23 cellular contexts compared by ENCODE assay signal in genomic region chr3:160446522-160447056, GRCh38. TPM values are rescaled to one million over a fixed set of nuclear protein-coding genes. Genes with fewer than 3 reads are reported as not detected.
DNase-seq lines count a peak whose midpoint lies in the region; TF ChIP-seq lines count a peak whose summit lies in the region.
"Had no signal": no experiment of that assay in that cellular context is flagged by ENCODE, and none has a peak within 500 bp of the region (broad histone marks: within the 10 kb centered on the region; RNA-seq: fewer than 3 reads in every experiment).

No MANE protein-coding gene starts in this region.

- intact Hi-C loops in activated CD4-positive, alpha-beta T cell treated with anti-CD3 and anti-CD28 coated beads, Interleukin-2, amount 10 ng/mL, durations not matched to agents 24 days and 14 days (cut with micrococcal nuclease): no loop called here

- H2AFZ ChIP-seq in OCI-LY1 (ENCODE audit: low read length): no peak overlapping the region

- peaks cover 72% of the 10 kb centered on the region for H3K79me2 ChIP-seq in OCI-LY1 (ENCODE audit: insufficient read depth, low read length)

- H3K27ac Mint-ChIP-seq in activated CD4-positive, alpha-beta T cell treated with anti-CD3 and anti-CD28 coated beads, Interleukin-2, amount 10 ng/mL, durations not matched to agents 24 days and 14 days: peak overlapping the region; percentile 20
- H3K27ac Mint-ChIP-seq in chondrocyte (ENCODE audit: unreplicated experiment) (peak overlapping the region; percentile 99), immature natural killer cell (peak overlapping the region in 1 of 6 donors; percentile 6)
- H3K27ac Mint-ChIP-seq: memory B cell had no signal

- H3K4me2 ChIP-seq in OCI-LY1 (ENCODE audit: low read length) (peak overlapping the region; percentile 82; the same call in 1 of the 2 replicates), skeletal muscle satellite cell (ENCODE audit: low read length) (peak overlapping the region; percentile 82)

- H3K36me3 ChIP-seq in OCI-LY1 (ENCODE audit: insufficient read depth, low read length) (peaks cover 60% of the 10 kb centered on the region), skeletal muscle satellite cell (ENCODE audit: insufficient read depth, low read length) (peaks cover 18% of the 10 kb centered on the region)
- H3K36me3 ChIP-seq: neutrophil, right lobe of liver, tibial artery had no signal

- H3K36me3 Mint-ChIP-seq in activated CD4-positive, alpha-beta T cell treated with anti-CD3 and anti-CD28 coated beads, Interleukin-2, amount 10 ng/mL, durations not matched to agents 24 days and 14 days (ENCODE audit: low read depth): peaks cover 50% of the 10 kb centered on the region
- peaks cover 7% of the 10 kb centered on the region for H3K36me3 Mint-ChIP-seq in chondrocyte (ENCODE audit: low read depth)
- peaks cover 0 to 4% (median 4%) of the 10 kb centered on the region in 3 donors for H3K36me3 Mint-ChIP-seq in immature natural killer cell

- DNase-seq in activated CD4-positive, alpha-beta T cell treated with anti-CD3 and anti-CD28 coated beads, Interleukin-2, amount 10 ng/mL, durations not matched to agents 24 days and 14 days: no peak
- DNase-seq in activated CD4-positive, alpha-beta T cell treated with anti-CD3 and anti-CD28 coated beads, Interleukin-2, amount 50 U/mL, for 48 hours: no peak
- DNase-seq in chondrocyte (ENCODE audit: low spot score) (no peak), activated gamma-delta T cell (lab: John Stamatoyannopoulos, UW) (no peak), immature natural killer cell (no peak), activated T-cell treated with anti-CD3 and anti-CD28 coated beads for 4 hours (no peak)
- DNase-seq: activated CD4-positive, CD25-positive, alpha-beta regulatory T cell treated with anti-CD3 and anti-CD28 coated beads, Interleukin-2, amount 50 U/mL, for 72 hours; activated T-cell treated with anti-CD3 and anti-CD28 coated beads, Interleukin-2, amount 50 U/mL, for 48 hours; anterior cingulate cortex; COR-L47; H7; MV-4-11; NCI-H2081; NCI-H524; right lobe of liver; stimulated activated CD4-positive, alpha-beta T cell treated with anti-CD3 and anti-CD28 coated beads, Interleukin-2, amount 100 ng/mL, for 24 hours; T-helper 1 cell; tibial artery had no signal

- peaks cover 26% of the 10 kb centered on the region for H3K4me1 ChIP-seq in OCI-LY1 (ENCODE audit: insufficient read depth, low read length, severe bottlenecking)
- peaks cover 37% of the 10 kb centered on the region for H3K4me1 ChIP-seq in skeletal muscle satellite cell (ENCODE audit: control insufficient read depth, insufficient read depth, low read length)

- H3K9ac ChIP-seq in OCI-LY1 (ENCODE audit: low read length) (no peak overlapping the region), skeletal muscle satellite cell (ENCODE audit: low read depth, low read length) (no peak overlapping the region)

- no peak overlapping the region for H3K4me3 ChIP-seq in OCI-LY1 (ENCODE audit: low read depth, low read length, poor library complexity, severe bottlenecking)
- H3K4me3 ChIP-seq in skeletal muscle satellite cell (ENCODE audit: low read length): no peak overlapping the region
- H3K4me3 ChIP-seq: right lobe of liver, tibial artery had no signal

- H3K4me3 Mint-ChIP-seq in activated CD4-positive, alpha-beta T cell treated with anti-CD3 and anti-CD28 coated beads, Interleukin-2, amount 10 ng/mL, durations not matched to agents 24 days and 14 days: peak overlapping the region; percentile 69
- H3K4me3 Mint-ChIP-seq in chondrocyte (ENCODE audit: unreplicated experiment) (peak overlapping the region; percentile 48), immature natural killer cell (peak overlapping the region in 1 of 5 donors; percentile 25)
- H3K4me3 Mint-ChIP-seq: memory B cell had no signal

- peaks cover 4% of the 10 kb centered on the region for H3K9me3 Mint-ChIP-seq in activated CD4-positive, alpha-beta T cell treated with anti-CD3 and anti-CD28 coated beads, Interleukin-2, amount 10 ng/mL, durations not matched to agents 24 days and 14 days
- H3K9me3 Mint-ChIP-seq in chondrocyte (ENCODE audit: low read depth) (no peaks in the 10 kb centered on the region), immature natural killer cell (no peaks in the 10 kb centered on the region)
- H3K9me3 Mint-ChIP-seq: memory B cell had no signal

- peaks cover 49% of the 10 kb centered on the region for H3K4me1 Mint-ChIP-seq in activated CD4-positive, alpha-beta T cell treated with anti-CD3 and anti-CD28 coated beads, Interleukin-2, amount 10 ng/mL, durations not matched to agents 24 days and 14 days
- H3K4me1 Mint-ChIP-seq in chondrocyte (ENCODE audit: low read depth) (peaks cover 58% of the 10 kb centered on the region), immature natural killer cell (peaks cover 34 to 59% of the 10 kb centered on the region in 2 donors)

- no peaks in the 10 kb centered on the region for H3F3A ChIP-seq in OCI-LY1 (ENCODE audit: insufficient read depth, low read length)

- no peaks in the 10 kb centered on the region for H3K27me3 Mint-ChIP-seq in activated CD4-positive, alpha-beta T cell treated with anti-CD3 and anti-CD28 coated beads, Interleukin-2, amount 10 ng/mL, durations not matched to agents 24 days and 14 days
- H3K27me3 Mint-ChIP-seq in chondrocyte (ENCODE audit: low read depth) (no peaks in the 10 kb centered on the region), immature natural killer cell (ENCODE audit: low read depth in 3 of 3) (peaks cover 4 to 5% (median 5%) of the 10 kb centered on the region in 3 donors)
- H3K27me3 Mint-ChIP-seq: memory B cell had no signal

- H3K27ac ChIP-seq in OCI-LY1 (ENCODE audit: low read depth, low read length, poor library complexity, severe bottlenecking): no peak overlapping the region
- H3K27ac ChIP-seq: epithelial cell of prostate, neutrophil, right lobe of liver, tibial artery had no signal

- TF ChIP-seq CTCF in OCI-LY1 (IDR thresholded peaks at IDR 0.05; ENCODE audit: low read length): no peak
- TF ChIP-seq CTCF in chondrocyte (IDR thresholded peaks at IDR 0.05): no peak

- no peaks in the 10 kb centered on the region for H3K9me2 ChIP-seq in OCI-LY1 (ENCODE audit: low read depth, low read length)

- H3K9me3 ChIP-seq in OCI-LY1 (ENCODE audit: low read length) (no peaks in the 10 kb centered on the region), skeletal muscle satellite cell (replicated peaks; ENCODE audit: low read length) (no peaks in the 10 kb centered on the region)
- H3K9me3 ChIP-seq: neutrophil, right lobe of liver had no signal

- H3K27me3 ChIP-seq in OCI-LY1 (ENCODE audit: insufficient read depth, low read length): no peaks in the 10 kb centered on the region
- no peaks in the 10 kb centered on the region for H3K27me3 ChIP-seq in skeletal muscle satellite cell (ENCODE audit: control insufficient read depth, insufficient read depth, low read length)
- H3K27me3 ChIP-seq: neutrophil, right lobe of liver, tibial artery had no signal

- no peaks in the 10 kb centered on the region for H4K20me1 ChIP-seq in OCI-LY1 (ENCODE audit: insufficient read depth, low read length)

RNA-seq across cellular contexts. Expression of gene TRIM59, which starts 3.0 kb away (rescaled TPM):
- 31.8 and 35.0 TPM in 2 replicates for total RNA-seq in activated CD4-positive, alpha-beta T cell treated with anti-CD3 and anti-CD28 coated beads, Interleukin-2, amount 10 ng/mL, durations not matched to agents 24 days and 14 days
- 25.3 to 26.7 TPM (median 25.5 TPM) in 3 replicates for total RNA-seq in chondrocyte
- 14.2 and 15.7 TPM in 2 replicates for total RNA-seq in skeletal muscle satellite cell (2012; rRNA removed)
- polyA plus RNA-seq in immature natural killer cell: 10 to 100 TPM; 13.1 to 22.6 (median 14.5) TPM

RNA-seq across cellular contexts. Expression of gene SMC4, which starts 47.1 kb away (rescaled TPM):
- total RNA-seq in activated CD4-positive, alpha-beta T cell treated with anti-CD3 and anti-CD28 coated beads, Interleukin-2, amount 10 ng/mL, durations not matched to agents 24 days and 14 days: 171 and 179 TPM in 2 replicates
- total RNA-seq in chondrocyte: 38.7 to 52.9 TPM (median 40.2 TPM) in 3 replicates
- 60.1 and 61.3 TPM in 2 replicates for total RNA-seq in skeletal muscle satellite cell (2012; rRNA removed)
- polyA plus RNA-seq in immature natural killer cell: 10 to 100 TPM; 11.3 to 77.2 (median 31.6) TPM

RNA-seq across cellular contexts. Expression of gene IFT80, which starts 47.6 kb away (rescaled TPM):
- total RNA-seq in activated CD4-positive, alpha-beta T cell treated with anti-CD3 and anti-CD28 coated beads, Interleukin-2, amount 10 ng/mL, durations not matched to agents 24 days and 14 days: 13.0 and 14.3 TPM in 2 replicates
- total RNA-seq in chondrocyte: 22.6 to 39.1 TPM (median 23.9 TPM) in 3 replicates
- 27.3 and 48.4 TPM in 2 replicates for total RNA-seq in skeletal muscle satellite cell (2012; rRNA removed)
- polyA plus RNA-seq in immature natural killer cell: 1 to 10 TPM in 2 of 3 donors, under 1 TPM in 1; 0.90 to 6.3 (median 2.9) TPM
